25 cellular contexts compared by ENCODE assay signal in the genomic region with DNA sequence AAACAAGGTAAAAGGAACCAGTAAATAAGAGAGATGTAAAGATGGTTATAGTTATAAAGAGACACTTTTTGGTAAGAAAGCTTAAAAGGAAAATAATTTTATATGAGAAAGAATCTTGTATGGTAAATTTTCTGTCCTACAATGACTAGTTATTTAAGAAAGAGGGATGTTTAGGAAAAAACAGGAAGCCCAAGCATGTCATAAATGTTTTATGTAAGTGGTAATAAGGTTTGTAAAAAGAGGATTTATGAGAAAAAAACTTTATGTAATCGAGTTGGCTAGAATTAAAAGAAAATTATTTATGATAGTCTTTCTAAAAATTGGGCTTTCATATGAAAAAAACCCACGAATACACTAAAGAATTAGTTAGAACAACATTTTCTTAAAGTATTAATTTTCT. TPM values are rescaled to one million over a fixed set of nuclear protein-coding genes. Genes with fewer than 3 reads are reported as not detected.
"Had no signal": no experiment of that assay in that cellular context is flagged by ENCODE, and none has a peak within 500 bp of the region (broad histone marks: within the 10 kb centered on the region; RNA-seq: fewer than 3 reads in every experiment).

No MANE protein-coding gene starts in this region.

- H3K27ac ChIP-seq: SK-N-MC had no signal

- DNase-seq: activated B cell treated with CpG ODN at 0.5 μM for 24 hours; activated CD4-positive, alpha-beta T cell treated with anti-CD3 and anti-CD28 coated beads for 1 hour; activated CD4-positive, alpha-beta T cell treated with anti-CD3 and anti-CD28 coated beads, Interleukin-2, amount 10 ng/mL, durations not matched to agents 24 days and 14 days; activated CD4-positive, alpha-beta T cell treated with anti-CD3 and anti-CD28 coated beads, Interleukin-2, amount 50 U/mL, for 48 hours; activated effector memory CD4-positive, alpha-beta T cell treated with anti-CD3 and anti-CD28 coated beads, Interleukin-2, amount 50 U/mL, for 16 hours; activated naive CD4-positive, alpha-beta T cell treated with Interleukin-2 at 50 U/mL for 16 hours; activated naive CD8-positive, alpha-beta T cell treated with anti-CD3 and anti-CD28 coated beads, Interleukin-2, amount 50 U/mL, for 24 hours; activated T-cell treated with anti-CD3 and anti-CD28 coated beads, Interleukin-2, amount 50 U/mL, for 4 hours; amygdala; MM.1S; NCI-H1105; NCI-H1436; NCI-H1694 treated with DMSO at 0.1 percent for 48 hours; NCI-H2029 treated with DMSO at 0.1 percent for 48 hours; NCI-H510A treated with DMSO at 0.1 percent for 48 hours; NCI-H69; PC-3; RPMI8226; T-cell; T-helper 2 cell; T1000 had no signal

- ATAC-seq: activated naive CD4-positive, alpha-beta T cell treated with anti-CD3 and anti-CD28 coated beads, Interleukin-2, amount 50 U/mL, for 72 hours; activated naive CD8-positive, alpha-beta T cell treated with anti-CD3 and anti-CD28 coated beads, Interleukin-2, amount 50 U/mL, for 24 hours; activated T-cell treated with anti-CD3 and anti-CD28 coated beads, Interleukin-2, amount 50 U/mL, for 4 hours; PC-3; Right ventricle myocardium inferior; T-cell had no signal

- H3K4me3 ChIP-seq: SK-N-MC had no signal

RNA-seq across cellular contexts. Expression of a gene that starts 40.1 kb away (rescaled TPM):
- total RNA-seq: activated B cell treated with CpG ODN at 0.5 μM for 24 hours; activated CD4-positive, alpha-beta T cell treated with anti-CD3 and anti-CD28 coated beads, Interleukin-2, amount 10 ng/mL, durations not matched to agents 24 days and 14 days; activated naive CD4-positive, alpha-beta T cell treated with anti-CD3 and anti-CD28 coated beads, Interleukin-2, amount 50 U/mL, for 72 hours; astrocyte; PC-3; Right ventricle myocardium inferior had no signal
